Comparison of ENCODE assay signal across 18 cellular contexts in the genomic region with DNA sequence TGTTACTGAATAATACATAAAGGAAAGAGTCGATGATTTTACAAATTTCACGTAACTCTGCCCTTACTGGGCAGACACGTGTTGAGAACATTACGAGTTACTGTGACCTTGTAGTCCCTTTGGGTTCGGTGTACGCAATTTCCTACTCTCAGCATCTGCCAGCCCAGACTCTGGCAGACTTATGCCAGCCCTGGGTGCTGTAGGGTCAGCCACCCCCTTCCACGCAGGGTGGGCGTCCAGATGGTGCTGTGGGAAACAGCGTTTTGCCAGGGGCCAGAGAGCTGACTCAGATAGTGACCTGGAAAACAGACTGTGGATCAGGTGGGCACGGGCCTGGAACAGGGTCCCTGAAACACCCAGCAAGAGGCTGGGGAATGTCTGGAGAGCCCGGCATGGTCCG.
DNase-seq lines count a peak whose midpoint lies in the region; ATAC-seq, FAIRE-seq and TF ChIP-seq lines count a peak whose summit lies in the region.
"Had no signal": no experiment of that assay in that cellular context is flagged by ENCODE, and none has a peak within 500 bp of the region (broad histone marks: within the 10 kb centered on the region; RNA-seq: fewer than 3 reads in every experiment).

No MANE protein-coding gene starts in this region.

- peak overlapping the region; percentile 47 to 79; a peak in 4 of 6 replicates for H3K27ac ChIP-seq in A549
- H3K27ac ChIP-seq in RWPE1, result peak overlapping the region; percentile 71
- H3K27ac ChIP-seq in iPS-20b (ENCODE audit: low read length), result peak overlapping the region; percentile 2
- H3K27ac ChIP-seq: cardiac muscle cell, gastroesophageal sphincter, sigmoid colon, thyroid gland had no signal

- no peak for TF ChIP-seq EP300 in A549 (IDR thresholded peaks at IDR 0.05)

- H3K4me1 ChIP-seq in A549 (peaks cover 26% of the 10 kb centered on the region; the same call in 2 of the 3 replicates), iPS-20b (ENCODE audit: insufficient read depth, low read length) (peaks cover 17% of the 10 kb centered on the region)
- H3K4me1 ChIP-seq: thyroid gland had no signal

- H3K27me3 ChIP-seq in iPS-20b (ENCODE audit: insufficient read depth, low read length), result no peaks in the 10 kb centered on the region
- H3K27me3 ChIP-seq: cardiac muscle cell, gastroesophageal sphincter, sigmoid colon, thyroid gland had no signal

- no peak for TF ChIP-seq RAD21 in A549 (conservative IDR thresholded peaks at IDR 0.05 in 1 of 2, IDR thresholded peaks at IDR 0.05 in 1 of 2)

- CTCF ChIA-PET in A549 (lab: Yijun Ruan, JAX), result interaction anchor here (1.0 to 2.0 kb wide), 3 partner anchors 10 to 133 kb away, joined by 3 to 4 read pairs (median 4); no protein-coding TSS in a partner anchor
- CTCF ChIA-PET in RWPE1 (lab: Yijun Ruan, JAX), result no interaction called here

- no peak overlapping the region for H3K4me3 ChIP-seq in A549
- no peak overlapping the region for H3K4me3 ChIP-seq in iPS-20b (ENCODE audit: low read length)
- H3K4me3 ChIP-seq: cardiac muscle cell, gastroesophageal sphincter, sigmoid colon, thyroid gland had no signal

- H3K9ac ChIP-seq in iPS-20b (ENCODE audit: low read depth, low read length), result peak overlapping the region; percentile 37; the same call in 1 of the 2 replicates

- no peak for TF ChIP-seq POLR2A in A549 (IDR thresholded peaks at IDR 0.05; ENCODE audit: low read length)

- H3K36me3 ChIP-seq in iPS-20b (ENCODE audit: insufficient read depth, low read depth, low read length), result no peaks in the 10 kb centered on the region
- H3K36me3 ChIP-seq: cardiac muscle cell, gastroesophageal sphincter, sigmoid colon, thyroid gland had no signal

- WGBS in A549 (ENCODE audit: missing lambda C conversion rate), result 93% methylated on average over 12 of the region's 12 CpGs

- TF ChIP-seq CTCF in A549 (IDR thresholded peaks at IDR 0.05) (no peak), RWPE1 (conservative IDR thresholded peaks at IDR 0.05; ENCODE audit: low read depth) (no peak)

- POLR2A ChIA-PET in A549 (lab: Yijun Ruan, JAX) (no interaction called here), RWPE1 (lab: Yijun Ruan, JAX; ENCODE audit: low non-redundant PET) (no interaction called here)

- FAIRE-seq in A549 (lab: Jason Lieb, UNC), result no peak
- FAIRE-seq: endometrium, kidney had no signal

- DNase-seq in A549 (ENCODE audit: low read depth in 1 of 2, low spot score in 1 of 2) (no peak), DMS 273 (lab: John Stamatoyannopoulos, UW; ENCODE audit: unreplicated experiment) (peak; percentile 72), RWPE1 (ENCODE audit: low spot score) (no peak)
- DNase-seq in stimulated activated naive CD4-positive, alpha-beta T cell treated with Interleukin-2 at 50 U/mL for 16 hours (lab: John Stamatoyannopoulos, UW), result no peak
- DNase-seq: activated CD8-positive, alpha-beta T cell treated with anti-CD3 and anti-CD28 coated beads for 36 hours; Kasumi-1; kidney; NCI-H1694; RPMI8226; sigmoid colon; stimulated activated CD4-positive, alpha-beta T cell treated with anti-CD3 and anti-CD28 coated beads, Interleukin-15, amount 100 ng/mL, for 24 hours; thyroid gland had no signal

- ATAC-seq in A549 (no peak), HG02852 (IDR thresholded peaks at IDR 0.05; ENCODE audit: unreplicated experiment) (no peak), GM18868 (IDR thresholded peaks at IDR 0.05; ENCODE audit: unreplicated experiment) (no peak)
- ATAC-seq: activated CD8-positive, alpha-beta T cell treated with anti-CD3 and anti-CD28 coated beads for 36 hours; gastroesophageal sphincter had no signal

- no peak overlapping the region for H3K4me2 ChIP-seq in A549

- H3K9me3 ChIP-seq in A549 (no peaks in the 10 kb centered on the region), iPS-20b (ENCODE audit: insufficient read depth, low read depth, low read length) (no peaks in the 10 kb centered on the region)
- H3K9me3 ChIP-seq: gastroesophageal sphincter, sigmoid colon, thyroid gland had no signal

TF ChIP-seq in A549, 52 proteins besides CTCF, POLR2A, EP300 and RAD21:
- TF ChIP-seq JUN (IDR thresholded peaks at IDR 0.05) (no peak), RNF2 (IDR thresholded peaks at IDR 0.05; ENCODE audit: borderline replicate concordance, low read depth) (no peak), CBX2 (IDR thresholded peaks at IDR 0.05; ENCODE audit: borderline replicate concordance, low read depth) (no peak), POLR2AphosphoS2 (conservative IDR thresholded peaks at IDR 0.05; ENCODE audit: low read length) (no peak), RCOR1 (IDR thresholded peaks at IDR 0.05; ENCODE audit: low read depth, low read length) (no peak), PHF8 (IDR thresholded peaks at IDR 0.05; ENCODE audit: borderline replicate concordance, low read depth) (no peak), MYC (IDR thresholded peaks at IDR 0.05; ENCODE audit: borderline replicate concordance, low read length) (no peak)
- TF ChIP-seq, protein P1, sequence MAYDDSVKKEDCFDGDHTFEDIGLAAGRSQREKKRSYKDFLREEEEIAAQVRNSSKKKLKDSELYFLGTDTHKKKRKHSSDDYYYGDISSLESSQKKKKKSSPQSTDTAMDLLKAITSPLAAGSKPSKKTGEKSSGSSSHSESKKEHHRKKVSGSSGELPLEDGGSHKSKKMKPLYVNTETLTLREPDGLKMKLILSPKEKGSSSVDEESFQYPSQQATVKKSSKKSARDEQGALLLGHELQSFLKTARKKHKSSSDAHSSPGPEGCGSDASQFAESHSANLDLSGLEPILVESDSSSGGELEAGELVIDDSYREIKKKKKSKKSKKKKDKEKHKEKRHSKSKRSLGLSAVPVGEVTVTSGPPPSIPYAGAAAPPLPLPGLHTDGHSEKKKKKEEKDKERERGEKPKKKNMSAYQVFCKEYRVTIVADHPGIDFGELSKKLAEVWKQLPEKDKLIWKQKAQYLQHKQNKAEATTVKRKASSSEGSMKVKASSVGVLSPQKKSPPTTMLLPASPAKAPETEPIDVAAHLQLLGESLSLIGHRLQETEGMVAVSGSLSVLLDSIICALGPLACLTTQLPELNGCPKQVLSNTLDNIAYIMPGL (CRISPR knock-in tag; IDR thresholded peaks at IDR 0.05; ENCODE audit: borderline replicate concordance), result no peak

Comparison
In these comparisons a context has a peak if more than half of its experiments do, and no peak if none do; other contexts are left out.
1. H3K27ac ChIP-seq: peak in every context shown above with its lines; median percentile 71 in RWPE1; 63 in A549; 2 in iPS-20b.